ENCODE assay signal across 8 cellular contexts in the genomic region with DNA sequence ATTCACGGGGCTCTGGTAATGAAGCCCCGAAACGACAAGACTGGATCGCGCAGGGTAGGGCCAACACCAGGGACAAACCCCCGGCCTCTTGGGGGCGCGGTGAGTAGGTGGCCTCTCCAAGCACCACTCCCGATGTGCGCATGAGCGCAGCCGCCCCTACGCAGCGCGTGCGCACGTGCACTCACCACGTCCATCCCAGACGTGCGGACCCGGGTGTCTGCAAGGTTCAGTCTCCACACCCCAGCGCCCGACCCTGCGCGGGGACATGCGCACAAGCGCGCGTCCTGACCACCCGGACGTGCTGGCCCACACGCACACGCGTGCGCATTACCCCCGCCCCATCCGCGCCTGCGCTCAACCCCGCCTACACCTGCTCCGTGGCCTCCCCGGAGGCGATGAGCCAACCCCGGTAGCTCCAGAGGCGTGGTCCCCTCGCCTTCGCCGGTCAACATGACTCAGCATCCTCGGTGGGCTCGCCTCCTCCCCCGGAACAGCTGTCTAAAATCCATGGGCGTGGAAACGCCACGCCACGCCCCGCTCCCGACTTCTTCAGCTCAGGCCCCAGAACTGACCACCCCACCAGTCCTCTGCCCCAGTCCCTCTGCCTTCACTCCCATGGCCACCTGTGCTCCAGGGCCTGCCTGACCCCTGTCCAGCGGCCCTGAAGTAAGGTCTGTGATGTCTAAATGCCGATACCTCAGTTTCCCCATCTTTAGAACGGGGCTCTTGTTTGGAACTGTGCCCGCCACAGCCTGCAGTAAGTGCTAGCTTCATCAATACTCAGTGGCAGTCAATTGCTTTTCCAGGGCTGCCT. TPM values are rescaled to one million over a fixed set of nuclear protein-coding genes. Genes with fewer than 3 reads are reported as not detected.
DNase-seq lines count a peak whose midpoint lies in the region; ATAC-seq, FAIRE-seq and TF ChIP-seq lines count a peak whose summit lies in the region.

No MANE protein-coding gene starts in this region.

- H3K36me3 ChIP-seq in GM23338 (ENCODE audit: insufficient read depth) = no peaks in the 10 kb centered on the region

- H3K4me3 Mint-ChIP-seq in GM23338 (peak overlapping the region; percentile 73), natural killer cell (peak overlapping the region; percentile 95)

- H3K9me3 Mint-ChIP-seq in GM23338 = no peaks in the 10 kb centered on the region; the same call in 2 of the 3 replicates
- H3K9me3 Mint-ChIP-seq in natural killer cell = no peaks in the 10 kb centered on the region

- H3K4me1 ChIP-seq in GM23338 (ENCODE audit: insufficient read depth) = peaks cover 15% of the 10 kb centered on the region

- H3K27ac ChIP-seq in GM23338 (ENCODE audit: low read depth) = peak overlapping the region; percentile 90

- peaks cover 23% of the 10 kb centered on the region for H3K27me3 Mint-ChIP-seq in GM23338 (ENCODE audit: insufficient read depth, low read depth, poor library complexity)
- no peaks in the 10 kb centered on the region for H3K27me3 Mint-ChIP-seq in natural killer cell (ENCODE audit: low read depth in 2 of 2)

- H3K4me2 ChIP-seq in GM23338 = peak overlapping the region; percentile 91

- no peaks in the 10 kb centered on the region for H3K9me2 ChIP-seq in GM23338 (ENCODE audit: insufficient read depth)

- TF ChIP-seq CTCF in GM23338 (conservative IDR thresholded peaks at IDR 0.05; ENCODE audit: low read depth in 2 of 2) (peak; percentile 62 to 71), natural killer cell (IDR thresholded peaks at IDR 0.05) (peak; percentile 59)

- H2AFZ ChIP-seq in GM23338 = peak overlapping the region; percentile 100

- H3K4me3 ChIP-seq in GM23338 = peak overlapping the region; percentile 69

- FAIRE-seq in RCC 7860 (lab: Jason Lieb, UNC) = no peak

- H3F3A ChIP-seq in GM23338 (replicated peaks; ENCODE audit: low read depth) = peaks cover 18% of the 10 kb centered on the region

- DNase-seq in ELF-1 (ENCODE audit: low read depth, low spot score) (peak; percentile 99), GM23338 (ENCODE audit: low spot score) (peak; percentile 96), Kasumi-1 (lab: John Stamatoyannopoulos, UW) (peak; percentile 91 to 94), RCC 7860 (ENCODE audit: low spot score) (peak; percentile 87), fibroblast of peridontal ligament (ENCODE audit: extremely low read depth) (peak; percentile 93), natural killer cell (peak; percentile 85)
- peak; percentile 91 to 94 for DNase-seq in activated T-helper 1 cell treated with anti-CD3 and anti-CD28 coated beads, Interleukin-2, amount 50 U/mL, for 16 hours (ENCODE audit: low read depth in 1 of 2, low spot score in 1 of 2)
- peak; percentile 95 for DNase-seq in stimulated activated naive CD4-positive, alpha-beta T cell treated with Interleukin-2 at 50 U/mL for 16 hours (lab: John Stamatoyannopoulos, UW)

- intact Hi-C loops in natural killer cell (cut with micrococcal nuclease) = loop anchor here (2.0 kb wide), 1 partner anchor 71 kb away; no protein-coding TSS in a partner anchor

- peaks cover 4% of the 10 kb centered on the region; the same call in 1 of the 3 replicates for H3K36me3 Mint-ChIP-seq in GM23338 (ENCODE audit: low read depth)
- peaks cover 7% of the 10 kb centered on the region for H3K36me3 Mint-ChIP-seq in natural killer cell

- ATAC-seq in GM23338 (peak; percentile 87), natural killer cell (peak; percentile 87 to 93 (median 89))

- no peaks in the 10 kb centered on the region for H4K20me1 ChIP-seq in GM23338 (replicated peaks; ENCODE audit: insufficient read depth)

- H3K4me1 Mint-ChIP-seq in GM23338 (peaks cover 23% of the 10 kb centered on the region), natural killer cell (peaks cover 19 to 24% of the 10 kb centered on the region in 2 donors)

- H3K27ac Mint-ChIP-seq in GM23338 = peak overlapping the region; percentile 96
- peak overlapping the region; percentile 87 to 95 for H3K27ac Mint-ChIP-seq in natural killer cell

- H3K79me2 ChIP-seq in GM23338 (replicated peaks; ENCODE audit: insufficient read depth) = no peaks in the 10 kb centered on the region

- H3K27me3 ChIP-seq in GM23338 (ENCODE audit: insufficient read depth) = no peaks in the 10 kb centered on the region

TF ChIP-seq in GM23338, 12 proteins besides CTCF, POLR2A, EP300 and RAD21:
- TF ChIP-seq POLR2AphosphoS5 (IDR thresholded peaks at IDR 0.05; ENCODE audit: low read depth) = peak; percentile 86
- peak; percentile 55; the same call in 1 of the 2 replicates for TF ChIP-seq CREB1 (CRISPR knock-in tag; IDR thresholded peaks at IDR 0.05; ENCODE audit: low read depth)
- TF ChIP-seq, protein P1, sequence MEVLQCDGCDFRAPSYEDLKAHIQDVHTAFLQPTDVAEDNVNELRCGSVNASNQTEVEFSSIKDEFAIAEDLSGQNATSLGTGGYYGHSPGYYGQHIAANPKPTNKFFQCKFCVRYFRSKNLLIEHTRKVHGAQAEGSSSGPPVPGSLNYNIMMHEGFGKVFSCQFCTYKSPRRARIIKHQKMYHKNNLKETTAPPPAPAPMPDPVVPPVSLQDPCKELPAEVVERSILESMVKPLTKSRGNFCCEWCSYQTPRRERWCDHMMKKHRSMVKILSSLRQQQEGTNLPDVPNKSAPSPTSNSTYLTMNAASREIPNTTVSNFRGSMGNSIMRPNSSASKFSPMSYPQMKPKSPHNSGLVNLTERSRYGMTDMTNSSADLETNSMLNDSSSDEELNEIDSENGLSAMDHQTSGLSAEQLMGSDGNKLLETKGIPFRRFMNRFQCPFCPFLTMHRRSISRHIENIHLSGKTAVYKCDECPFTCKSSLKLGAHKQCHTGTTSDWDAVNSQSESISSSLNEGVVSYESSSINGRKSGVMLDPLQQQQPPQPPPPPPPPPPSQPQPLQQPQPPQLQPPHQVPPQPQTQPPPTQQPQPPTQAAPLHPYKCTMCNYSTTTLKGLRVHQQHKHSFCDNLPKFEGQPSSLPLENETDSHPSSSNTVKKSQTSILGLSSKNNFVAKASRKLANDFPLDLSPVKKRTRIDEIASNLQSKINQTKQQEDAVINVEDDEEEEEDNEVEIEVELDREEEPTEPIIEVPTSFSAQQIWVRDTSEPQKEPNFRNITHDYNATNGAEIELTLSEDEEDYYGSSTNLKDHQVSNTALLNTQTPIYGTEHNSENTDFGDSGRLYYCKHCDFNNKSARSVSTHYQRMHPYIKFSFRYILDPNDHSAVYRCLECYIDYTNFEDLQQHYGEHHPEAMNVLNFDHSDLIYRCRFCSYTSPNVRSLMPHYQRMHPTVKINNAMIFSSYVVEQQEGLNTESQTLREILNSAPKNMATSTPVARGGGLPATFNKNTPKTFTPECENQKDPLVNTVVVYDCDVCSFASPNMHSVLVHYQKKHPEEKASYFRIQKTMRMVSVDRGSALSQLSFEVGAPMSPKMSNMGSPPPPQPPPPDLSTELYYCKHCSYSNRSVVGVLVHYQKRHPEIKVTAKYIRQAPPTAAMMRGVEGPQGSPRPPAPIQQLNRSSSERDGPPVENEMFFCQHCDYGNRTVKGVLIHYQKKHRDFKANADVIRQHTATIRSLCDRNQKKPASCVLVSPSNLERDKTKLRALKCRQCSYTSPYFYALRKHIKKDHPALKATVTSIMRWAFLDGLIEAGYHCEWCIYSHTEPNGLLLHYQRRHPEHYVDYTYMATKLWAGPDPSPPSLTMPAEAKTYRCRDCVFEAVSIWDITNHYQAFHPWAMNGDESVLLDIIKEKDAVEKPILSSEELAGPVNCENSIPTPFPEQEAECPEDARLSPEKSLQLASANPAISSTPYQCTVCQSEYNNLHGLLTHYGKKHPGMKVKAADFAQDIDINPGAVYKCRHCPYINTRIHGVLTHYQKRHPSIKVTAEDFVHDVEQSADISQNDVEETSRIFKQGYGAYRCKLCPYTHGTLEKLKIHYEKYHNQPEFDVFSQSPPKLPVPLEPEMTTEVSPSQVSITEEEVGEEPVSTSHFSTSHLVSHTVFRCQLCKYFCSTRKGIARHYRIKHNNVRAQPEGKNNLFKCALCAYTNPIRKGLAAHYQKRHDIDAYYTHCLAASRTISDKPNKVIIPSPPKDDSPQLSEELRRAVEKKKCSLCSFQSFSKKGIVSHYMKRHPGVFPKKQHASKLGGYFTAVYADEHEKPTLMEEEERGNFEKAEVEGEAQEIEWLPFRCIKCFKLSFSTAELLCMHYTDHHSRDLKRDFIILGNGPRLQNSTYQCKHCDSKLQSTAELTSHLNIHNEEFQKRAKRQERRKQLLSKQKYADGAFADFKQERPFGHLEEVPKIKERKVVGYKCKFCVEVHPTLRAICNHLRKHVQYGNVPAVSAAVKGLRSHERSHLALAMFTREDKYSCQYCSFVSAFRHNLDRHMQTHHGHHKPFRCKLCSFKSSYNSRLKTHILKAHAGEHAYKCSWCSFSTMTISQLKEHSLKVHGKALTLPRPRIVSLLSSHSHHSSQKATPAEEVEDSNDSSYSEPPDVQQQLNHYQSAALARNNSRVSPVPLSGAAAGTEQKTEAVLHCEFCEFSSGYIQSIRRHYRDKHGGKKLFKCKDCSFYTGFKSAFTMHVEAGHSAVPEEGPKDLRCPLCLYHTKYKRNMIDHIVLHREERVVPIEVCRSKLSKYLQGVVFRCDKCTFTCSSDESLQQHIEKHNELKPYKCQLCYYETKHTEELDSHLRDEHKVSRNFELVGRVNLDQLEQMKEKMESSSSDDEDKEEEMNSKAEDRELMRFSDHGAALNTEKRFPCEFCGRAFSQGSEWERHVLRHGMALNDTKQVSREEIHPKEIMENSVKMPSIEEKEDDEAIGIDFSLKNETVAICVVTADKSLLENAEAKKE (CRISPR knock-in tag; IDR thresholded peaks at IDR 0.05) = no peak

RNA-seq across cellular contexts. Expression of gene GPI, which starts 5.6 kb away (rescaled TPM):
- total RNA-seq in GM23338 (2014; rRNA removed; shearing (Covaris generic)) = 298 and 327 TPM in 2 replicates
- polyA plus RNA-seq in GM23338 (2016; fragmentation: Nextera tagmentation; extraction: Ambion mirVana) = 127 and 136 TPM in 2 replicates
- total RNA-seq in natural killer cell = 100 to 1,000 TPM in 2 of 3 donors, 10 to 100 TPM in 1; 98.5 to 132 (median 104) TPM

RNA-seq across cellular contexts. Expression of gene PDCD2L, which starts 44.9 kb away (rescaled TPM):
- total RNA-seq in GM23338 (2014; rRNA removed; shearing (Covaris generic)) = 56.6 and 61.3 TPM in 2 replicates
- 67.2 and 68.3 TPM in 2 replicates for polyA plus RNA-seq in GM23338 (2016; fragmentation: Nextera tagmentation; extraction: Ambion mirVana)
- 1 to 10 TPM; 4.7 to 8.6 (median 5.6) TPM for total RNA-seq in natural killer cell

Comparison
In these comparisons a context has a peak if more than half of its experiments do, and no peak if none do; other contexts are left out.
1. Peak in every context shown above with its lines: DNase-seq, ATAC-seq, H3K4me3 ChIP-seq and H3K27ac ChIP-seq.